ENCODE assay signal across 1 cellular context in genomic region chr4:174646326-174646725, GRCh38.
TF ChIP-seq lines count a peak whose summit lies in the region.

No MANE protein-coding gene starts in this region.

TF ChIP-seq in GM23338, 12 proteins besides CTCF, POLR2A, EP300 and RAD21 (continued from another document):
- TF ChIP-seq ZNF462 (CRISPR knock-in tag; IDR thresholded peaks at IDR 0.05): no peak
- TF ChIP-seq, protein P1, sequence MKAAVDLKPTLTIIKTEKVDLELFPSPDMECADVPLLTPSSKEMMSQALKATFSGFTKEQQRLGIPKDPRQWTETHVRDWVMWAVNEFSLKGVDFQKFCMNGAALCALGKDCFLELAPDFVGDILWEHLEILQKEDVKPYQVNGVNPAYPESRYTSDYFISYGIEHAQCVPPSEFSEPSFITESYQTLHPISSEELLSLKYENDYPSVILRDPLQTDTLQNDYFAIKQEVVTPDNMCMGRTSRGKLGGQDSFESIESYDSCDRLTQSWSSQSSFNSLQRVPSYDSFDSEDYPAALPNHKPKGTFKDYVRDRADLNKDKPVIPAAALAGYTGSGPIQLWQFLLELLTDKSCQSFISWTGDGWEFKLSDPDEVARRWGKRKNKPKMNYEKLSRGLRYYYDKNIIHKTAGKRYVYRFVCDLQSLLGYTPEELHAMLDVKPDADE (IDR thresholded peaks at IDR 0.05): no peak
- TF ChIP-seq, protein P2, sequence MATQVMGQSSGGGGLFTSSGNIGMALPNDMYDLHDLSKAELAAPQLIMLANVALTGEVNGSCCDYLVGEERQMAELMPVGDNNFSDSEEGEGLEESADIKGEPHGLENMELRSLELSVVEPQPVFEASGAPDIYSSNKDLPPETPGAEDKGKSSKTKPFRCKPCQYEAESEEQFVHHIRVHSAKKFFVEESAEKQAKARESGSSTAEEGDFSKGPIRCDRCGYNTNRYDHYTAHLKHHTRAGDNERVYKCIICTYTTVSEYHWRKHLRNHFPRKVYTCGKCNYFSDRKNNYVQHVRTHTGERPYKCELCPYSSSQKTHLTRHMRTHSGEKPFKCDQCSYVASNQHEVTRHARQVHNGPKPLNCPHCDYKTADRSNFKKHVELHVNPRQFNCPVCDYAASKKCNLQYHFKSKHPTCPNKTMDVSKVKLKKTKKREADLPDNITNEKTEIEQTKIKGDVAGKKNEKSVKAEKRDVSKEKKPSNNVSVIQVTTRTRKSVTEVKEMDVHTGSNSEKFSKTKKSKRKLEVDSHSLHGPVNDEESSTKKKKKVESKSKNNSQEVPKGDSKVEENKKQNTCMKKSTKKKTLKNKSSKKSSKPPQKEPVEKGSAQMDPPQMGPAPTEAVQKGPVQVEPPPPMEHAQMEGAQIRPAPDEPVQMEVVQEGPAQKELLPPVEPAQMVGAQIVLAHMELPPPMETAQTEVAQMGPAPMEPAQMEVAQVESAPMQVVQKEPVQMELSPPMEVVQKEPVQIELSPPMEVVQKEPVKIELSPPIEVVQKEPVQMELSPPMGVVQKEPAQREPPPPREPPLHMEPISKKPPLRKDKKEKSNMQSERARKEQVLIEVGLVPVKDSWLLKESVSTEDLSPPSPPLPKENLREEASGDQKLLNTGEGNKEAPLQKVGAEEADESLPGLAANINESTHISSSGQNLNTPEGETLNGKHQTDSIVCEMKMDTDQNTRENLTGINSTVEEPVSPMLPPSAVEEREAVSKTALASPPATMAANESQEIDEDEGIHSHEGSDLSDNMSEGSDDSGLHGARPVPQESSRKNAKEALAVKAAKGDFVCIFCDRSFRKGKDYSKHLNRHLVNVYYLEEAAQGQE (IDR thresholded peaks at IDR 0.05; ENCODE audit: unreplicated experiment): no peak
- no peak for TF ChIP-seq ZNF331 (CRISPR knock-in tag; IDR thresholded peaks at IDR 0.05; ENCODE audit: low read depth)
